In genomic region chr17:80794281-80795089, GRCh38 we compare ENCODE assay signal across 10 cellular contexts.
A peak's percentile ranks its signal among the peaks of the same experiment; 100 is the strongest.
DNase-seq lines count a peak whose midpoint lies in the region; ATAC-seq and TF ChIP-seq lines count a peak whose summit lies in the region.
"Had no signal": no experiment of that assay in that cellular context is flagged by ENCODE, and none has a peak within 500 bp of the region (broad histone marks: within the 10 kb centered on the region; RNA-seq: fewer than 3 reads in every experiment).

No MANE protein-coding gene starts in this region.

- TSS peak; percentile 10 for BruUV-seq in OCI-LY7 (replicated peaks; lab: Mats Ljungman, UMichigan)

- no peaks in the 10 kb centered on the region for H3K27me3 Mint-ChIP-seq in T-helper 2 cell treated with Interferon-gamma antibody and Interleukin-4, amounts not matched to agents 5 μg/mL and 100 μg/mL, for 36 hours (ENCODE audit: low read depth)
- no peaks in the 10 kb centered on the region for H3K27me3 Mint-ChIP-seq in osteocyte (ENCODE audit: unreplicated experiment)

- peaks cover 28% of the 10 kb centered on the region for H3K4me1 ChIP-seq in OCI-LY7 (ENCODE audit: insufficient read depth, low read length, poor library complexity, severe bottlenecking)

- no peak for ATAC-seq in GM18868 (IDR thresholded peaks at IDR 0.05; ENCODE audit: unreplicated experiment)

- no peak overlapping the region for H3K4me3 Mint-ChIP-seq in T-helper 2 cell treated with Interferon-gamma antibody and Interleukin-4, amounts not matched to agents 5 μg/mL and 100 μg/mL, for 36 hours
- no peak overlapping the region for H3K4me3 Mint-ChIP-seq in osteocyte (ENCODE audit: unreplicated experiment)

- no peak overlapping the region for H2AFZ ChIP-seq in OCI-LY7 (ENCODE audit: low read length)

- CTCF ChIA-PET in OCI-LY7 (lab: Charles Lee; ENCODE audit: unreplicated experiment) = no interaction called here

- intact Hi-C loops in OCI-LY7 (cut with micrococcal nuclease; ENCODE audit: unreplicated experiment) = no loop called here

- H3K4me2 ChIP-seq in OCI-LY7 (ENCODE audit: low read length) = no peak overlapping the region

- H4K20me1 ChIP-seq in OCI-LY7 (ENCODE audit: insufficient read depth, low read length) = no peaks in the 10 kb centered on the region

- H3K36me3 ChIP-seq in OCI-LY7 (ENCODE audit: insufficient read depth, low read length) = peaks cover 38% of the 10 kb centered on the region
- H3K36me3 ChIP-seq: thoracic aorta had no signal

- no peaks in the 10 kb centered on the region for H3K9me3 Mint-ChIP-seq in T-helper 2 cell treated with Interferon-gamma antibody and Interleukin-4, amounts not matched to agents 5 μg/mL and 100 μg/mL, for 36 hours
- no peaks in the 10 kb centered on the region for H3K9me3 Mint-ChIP-seq in osteocyte (ENCODE audit: unreplicated experiment)

- DNase-seq in T-helper 2 cell treated with Interferon-gamma antibody and Interleukin-4, amounts not matched to agents 5 μg/mL and 100 μg/mL, for 36 hours (ENCODE audit: low spot score) = no peak
- DNase-seq in T-helper 2 cell (no peak), OCI-LY7 (ENCODE audit: low spot score) (no peak), coronary artery (ENCODE audit: low spot score) (peak; percentile 49), osteocyte (ENCODE audit: extremely low spot score, unreplicated experiment) (no peak), LoVo (ENCODE audit: low spot score) (no peak), NCI-H524 (lab: John Stamatoyannopoulos, UW) (no peak)
- DNase-seq: activated CD4-positive, alpha-beta T cell treated with anti-CD3 and anti-CD28 coated beads, Interleukin-2, amount 50 U/mL, for 1 hour had no signal

- H3K9me2 ChIP-seq in OCI-LY7 (ENCODE audit: insufficient read depth, low read length) = no peaks in the 10 kb centered on the region

- H3K79me2 ChIP-seq in OCI-LY7 (ENCODE audit: insufficient read depth, low read depth, low read length) = no peaks in the 10 kb centered on the region

- H3K27ac Mint-ChIP-seq in T-helper 2 cell treated with Interferon-gamma antibody and Interleukin-4, amounts not matched to agents 5 μg/mL and 100 μg/mL, for 36 hours = peak overlapping the region; percentile 79
- H3K27ac Mint-ChIP-seq in osteocyte (ENCODE audit: unreplicated experiment) = peak overlapping the region; percentile 87

- peaks cover 54% of the 10 kb centered on the region for H3K36me3 Mint-ChIP-seq in T-helper 2 cell treated with Interferon-gamma antibody and Interleukin-4, amounts not matched to agents 5 μg/mL and 100 μg/mL, for 36 hours (ENCODE audit: low read depth)
- H3K36me3 Mint-ChIP-seq in osteocyte (ENCODE audit: unreplicated experiment) = peaks cover 4% of the 10 kb centered on the region

- H3K4me3 ChIP-seq in OCI-LY7 (ENCODE audit: low read depth, low read length, poor library complexity, severe bottlenecking) (no peak overlapping the region), coronary artery (no peak overlapping the region)
- H3K4me3 ChIP-seq: thoracic aorta had no signal

- no peak overlapping the region for H3K27ac ChIP-seq in OCI-LY7 (ENCODE audit: low read depth, low read length, poor library complexity, severe bottlenecking)
- no peak overlapping the region for H3K27ac ChIP-seq in coronary artery
- H3K27ac ChIP-seq: thoracic aorta had no signal

- no peaks in the 10 kb centered on the region for H3K9me3 ChIP-seq in OCI-LY7 (ENCODE audit: low read length)
- H3K9me3 ChIP-seq: thoracic aorta had no signal

- POLR2A ChIA-PET in OCI-LY7 (lab: Charles Lee) = no interaction called here

- peaks cover 40% of the 10 kb centered on the region for H3K4me1 Mint-ChIP-seq in T-helper 2 cell treated with Interferon-gamma antibody and Interleukin-4, amounts not matched to agents 5 μg/mL and 100 μg/mL, for 36 hours (ENCODE audit: low read depth)
- peaks cover 73% of the 10 kb centered on the region for H3K4me1 Mint-ChIP-seq in osteocyte (ENCODE audit: unreplicated experiment)

- TF ChIP-seq CTCF in OCI-LY7 (conservative IDR thresholded peaks at IDR 0.05; ENCODE audit: low read length) = no peak
- no peak for TF ChIP-seq CTCF in coronary artery (IDR thresholded peaks at IDR 0.05)
- TF ChIP-seq CTCF in osteocyte (IDR thresholded peaks at IDR 0.05) = no peak
